Comparison of ENCODE assay signal across 9 cellular contexts in the genomic region with DNA sequence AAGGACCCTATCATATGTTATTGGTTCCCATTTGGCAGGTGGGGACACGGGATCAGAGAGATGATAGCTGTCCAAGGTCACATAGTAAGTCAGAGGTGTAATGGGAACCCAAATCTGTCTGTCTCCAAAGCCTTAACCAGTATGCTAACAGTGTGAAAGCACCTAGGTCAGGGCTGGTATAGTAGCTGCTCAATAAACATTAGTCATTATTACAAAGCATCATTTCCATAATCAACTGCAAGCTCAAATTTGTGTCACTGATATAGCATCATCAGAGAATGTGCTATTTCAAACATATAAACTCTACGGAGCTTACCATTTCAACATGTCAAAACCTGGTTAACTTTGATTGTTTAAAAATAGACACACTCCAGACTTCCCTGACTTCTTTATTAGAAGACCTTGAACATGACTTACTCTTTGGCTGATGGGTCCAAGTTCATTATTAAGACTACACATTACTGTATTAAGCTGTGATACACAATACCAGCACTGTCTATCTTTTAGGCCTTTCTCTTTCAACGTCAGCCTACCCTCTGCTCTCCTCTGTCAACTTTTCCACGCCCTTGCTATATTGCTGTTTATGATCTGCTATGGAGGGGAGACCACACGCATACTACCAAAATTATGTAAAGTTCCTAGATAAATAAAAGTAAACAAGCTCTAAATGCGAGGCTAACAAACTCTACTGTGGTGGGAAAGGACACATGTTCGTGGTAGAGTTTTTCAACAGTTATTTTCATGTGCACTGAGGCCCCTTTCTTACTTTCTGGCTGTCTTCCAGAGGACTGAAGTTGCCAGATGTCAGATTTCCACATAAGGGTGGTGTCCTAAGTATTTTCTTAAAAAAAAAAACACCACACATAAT. TPM values are rescaled to one million over a fixed set of nuclear protein-coding genes. Genes with fewer than 3 reads are reported as not detected.
DNase-seq lines count a peak whose midpoint lies in the region; ATAC-seq and TF ChIP-seq lines count a peak whose summit lies in the region.
"Had no signal": no experiment of that assay in that cellular context is flagged by ENCODE, and none has a peak within 500 bp of the region (broad histone marks: within the 10 kb centered on the region; RNA-seq: fewer than 3 reads in every experiment).

No MANE protein-coding gene starts in this region.

- H3K4me2 ChIP-seq in SK-N-SH = peak overlapping the region; percentile 63; the same call in 1 of the 2 replicates

- DNase-seq in HCEC 1CT = peak; percentile 74
- DNase-seq in SK-N-SH = no peak
- DNase-seq in foreskin melanocyte = peak; percentile 67
- no peak for DNase-seq in spleen
- no peak for DNase-seq in hypothalamus (lab: John Stamatoyannopoulos, UW)
- no peak for DNase-seq in retina
- no peak for DNase-seq in omental fat pad (ENCODE audit: low spot score)
- DNase-seq: activated effector memory CD4-positive, alpha-beta T cell treated with Interleukin-2 at 50 U/mL for 16 hours had no signal

- TF ChIP-seq POLR2A in spleen (IDR thresholded peaks at IDR 0.05) = no peak

- H3K27me3 ChIP-seq in SK-N-SH (ENCODE audit: insufficient read depth) = no peaks in the 10 kb centered on the region
- H3K27me3 ChIP-seq in spleen (replicated peaks in 1 of 7) = no peaks in the 10 kb centered on the region

- no peaks in the 10 kb centered on the region for H3K9me2 ChIP-seq in SK-N-SH

- TF ChIP-seq RAD21 in SK-N-SH (IDR thresholded peaks at IDR 0.05; ENCODE audit: low read length) = no peak

- H3K27ac ChIP-seq in SK-N-SH (ENCODE audit: low read depth in 2 of 2, low read length in 1 of 2) (peak overlapping the region; percentile 69 to 94; a peak in 3 of 4 replicates), spleen (peak overlapping the region; percentile 14 to 70 (median 60))

- H2AFZ ChIP-seq in SK-N-SH (ENCODE audit: low read depth) = no peak overlapping the region

- H3K4me1 ChIP-seq in SK-N-SH (ENCODE audit: control insufficient read depth in 1 of 2, insufficient read depth in 2 of 2, low read depth in 1 of 2, low read length in 1 of 2) = peaks cover 0 to 51% of the 10 kb centered on the region in 2 experiments; a peak in 2 of 4 replicates
- H3K4me1 ChIP-seq in spleen = peaks cover 15 to 72% (median 47%) of the 10 kb centered on the region in 6 donors

- peaks cover 55% of the 10 kb centered on the region for H3F3A ChIP-seq in SK-N-SH (replicated peaks; ENCODE audit: insufficient read depth)

- H3K79me2 ChIP-seq in SK-N-SH (ENCODE audit: insufficient read depth) = peaks cover 96% of the 10 kb centered on the region

- POLR2A ChIA-PET in SK-N-SH (lab: Yijun Ruan, JAX) = interaction anchor here (0.6 kb wide), 1 partner anchor 123 kb away, joined by 3 read pairs; no protein-coding TSS in a partner anchor

- H3K9me3 ChIP-seq in SK-N-SH (no peaks in the 10 kb centered on the region), spleen (no peaks in the 10 kb centered on the region)

- H4K20me1 ChIP-seq in SK-N-SH (ENCODE audit: insufficient read depth) = no peaks in the 10 kb centered on the region

- H3K4me3 ChIP-seq in SK-N-SH (ENCODE audit: low read depth in 2 of 2, low read length in 1 of 2) (no peak overlapping the region), spleen (no peak overlapping the region)

- no peak for TF ChIP-seq EP300 in SK-N-SH (IDR thresholded peaks at IDR 0.05; ENCODE audit: borderline replicate concordance in 1 of 2, low read depth in 1 of 2, low read length in 1 of 2)

- CTCF ChIA-PET in SK-N-SH (lab: Yijun Ruan, JAX) = interaction anchor here (0.7 to 2.0 kb wide), 5 partner anchors 10 to 543 kb away, joined by 3 to 11 read pairs (median 4); partner anchors contain the start of gene DNMBP

- 67% methylated on average over 7 of the region's 7 CpGs for WGBS in SK-N-SH (ENCODE audit: low lambda C conversion rate)
- 49 to 60% (median 55%) methylated on average over 7 of the region's 7 CpGs for WGBS in spleen, 5 donors

- intact Hi-C loops in spleen (cut with DNase I; ENCODE audit: low total_unique reads) = no loop called here

- H3K9ac ChIP-seq in SK-N-SH = peak overlapping the region; percentile 44; the same call in 1 of the 2 replicates

- ATAC-seq in HG02642 (IDR thresholded peaks at IDR 0.05; ENCODE audit: poor library complexity, unreplicated experiment) (no peak), omental fat pad (ENCODE audit: low FRiP score) (no peak)

- peaks cover 0 to 38% of the 10 kb centered on the region in 2 experiments for H3K36me3 ChIP-seq in SK-N-SH (replicated peaks in 1 of 2; ENCODE audit: control insufficient read depth in 1 of 2, insufficient read depth in 2 of 2, low read length in 1 of 2)
- H3K36me3 ChIP-seq in spleen = peaks cover 0 to 8% (median 7%) of the 10 kb centered on the region in 6 donors

- TF ChIP-seq CTCF in SK-N-SH (IDR thresholded peaks at IDR 0.05) (no peak), spleen (IDR thresholded peaks at IDR 0.05 in 8 of 11, conservative IDR thresholded peaks at IDR 0.05 in 3 of 11) (no peak), omental fat pad (IDR thresholded peaks at IDR 0.05) (no peak)

TF ChIP-seq in SK-N-SH, 30 proteins besides CTCF, POLR2A, EP300 and RAD21:
- TF ChIP-seq TAF1 (IDR thresholded peaks at IDR 0.05; ENCODE audit: borderline replicate concordance, low read depth, low read length) = no peak
- TF ChIP-seq REST (IDR thresholded peaks at IDR 0.05; ENCODE audit: low read depth, low read length) = no peak
- TF ChIP-seq, protein P1, sequence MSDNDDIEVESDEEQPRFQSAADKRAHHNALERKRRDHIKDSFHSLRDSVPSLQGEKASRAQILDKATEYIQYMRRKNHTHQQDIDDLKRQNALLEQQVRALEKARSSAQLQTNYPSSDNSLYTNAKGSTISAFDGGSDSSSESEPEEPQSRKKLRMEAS (IDR thresholded peaks at IDR 0.05; ENCODE audit: low read depth) = no peak
- TF ChIP-seq GATA2 (CRISPR knock-in tag; IDR thresholded peaks at IDR 0.05) = no peak
- no peak for TF ChIP-seq ELF1 (IDR thresholded peaks at IDR 0.05)
- TF ChIP-seq SIN3A (IDR thresholded peaks at IDR 0.05; ENCODE audit: borderline replicate concordance, low read depth, low read length) = no peak
- no peak for TF ChIP-seq FOSL2 (IDR thresholded peaks at IDR 0.05; ENCODE audit: borderline replicate concordance, low read depth)
- TF ChIP-seq YY1 (IDR thresholded peaks at IDR 0.05; ENCODE audit: low read depth) = no peak
- TF ChIP-seq NRF1 (IDR thresholded peaks at IDR 0.05; ENCODE audit: low read depth, low read length) = no peak
- TF ChIP-seq FOXM1 (IDR thresholded peaks at IDR 0.05; ENCODE audit: low read depth) = no peak
- TF ChIP-seq TCF12 (IDR thresholded peaks at IDR 0.05) = no peak
- TF ChIP-seq, protein P2, sequence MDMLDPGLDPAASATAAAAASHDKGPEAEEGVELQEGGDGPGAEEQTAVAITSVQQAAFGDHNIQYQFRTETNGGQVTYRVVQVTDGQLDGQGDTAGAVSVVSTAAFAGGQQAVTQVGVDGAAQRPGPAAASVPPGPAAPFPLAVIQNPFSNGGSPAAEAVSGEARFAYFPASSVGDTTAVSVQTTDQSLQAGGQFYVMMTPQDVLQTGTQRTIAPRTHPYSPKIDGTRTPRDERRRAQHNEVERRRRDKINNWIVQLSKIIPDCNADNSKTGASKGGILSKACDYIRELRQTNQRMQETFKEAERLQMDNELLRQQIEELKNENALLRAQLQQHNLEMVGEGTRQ (IDR thresholded peaks at IDR 0.05; ENCODE audit: borderline replicate concordance, low read depth, low read length) = no peak

RNA-seq across cellular contexts. Expression of gene DNMBP, which starts 33.6 kb away (rescaled TPM):
- polyA plus RNA-seq in SK-N-SH (2012; rRNA removed) (36.0 and 40.2 TPM in 2 replicates), spleen (1 to 10 TPM; 4.6 to 8.9 (median 6.3) TPM)
- polyA plus RNA-seq in SK-N-SH (2012; cell fraction: cytosol; rRNA removed) = 26.0 and 28.4 TPM in 2 replicates
- 82.1 and 97.2 TPM in 2 replicates for polyA plus RNA-seq in SK-N-SH (2012; cell fraction: nucleus; rRNA removed)
- total RNA-seq in spleen (10 to 100 TPM; 15.3 to 19.5 (median 16.9) TPM), omental fat pad (10 to 100 TPM; 17.5 to 41.3 (median 29.6) TPM)

Comparison
In these comparisons a context has a peak if more than half of its experiments do, and no peak if none do; other contexts are left out.
1. DNase-seq: peak in HCEC 1CT (single experiment) and foreskin melanocyte (single experiment); none in SK-N-SH (single experiment), spleen (single experiment), hypothalamus (0 of 51), retina (single experiment) and omental fat pad (single experiment).